ENCODE assay signal across 20 cellular contexts in the genomic region with DNA sequence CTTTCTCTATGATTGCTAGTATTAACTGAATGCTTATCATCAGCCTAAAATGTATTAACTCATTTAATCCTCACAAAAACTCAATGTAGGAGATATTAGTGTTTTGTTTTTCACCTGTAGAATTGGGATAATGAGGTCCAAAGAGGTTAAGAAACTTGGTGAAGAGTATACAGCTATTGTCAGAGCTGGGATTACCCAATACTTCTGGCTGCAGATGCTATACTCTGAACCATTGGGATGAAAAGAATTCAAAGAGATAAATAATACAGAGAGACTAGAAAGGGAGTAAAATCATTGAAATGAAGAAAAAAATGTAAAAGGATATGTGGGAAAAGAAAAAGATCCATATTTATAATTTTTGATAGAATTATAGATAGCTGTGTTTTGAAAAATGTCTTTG.
DNase-seq lines count a peak whose midpoint lies in the region; TF ChIP-seq lines count a peak whose summit lies in the region.
"Had no signal": no experiment of that assay in that cellular context is flagged by ENCODE, and none has a peak within 500 bp of the region (broad histone marks: within the 10 kb centered on the region; RNA-seq: fewer than 3 reads in every experiment).

No MANE protein-coding gene starts in this region.

- DNase-seq in AG10803 (ENCODE audit: low read depth) (peak; percentile 72), HFFc6 (no peak), cardiac fibroblast (ENCODE audit: low read depth in 2 of 2) (peak; percentile 8 to 37), osteoblast (ENCODE audit: insufficient read length, low spot score, missing footprints) (no peak), anterior cingulate cortex (lab: John Stamatoyannopoulos, UW) (no peak), DMS79 (lab: John Stamatoyannopoulos, UW) (no peak), posterior cingulate gyrus (no peak)
- DNase-seq: ACHN; DMS79 treated with DMSO at 0.1 percent for 48 hours; H9; MV-4-11; NCI-H187; NCI-H2107; NCI-H510A; NCI-H748 treated with DMSO at 0.1 percent for 48 hours; NK-92 treated with Interleukin-12 subunit alpha and Interleukin-12 subunit beta, amount 100 ng/mL, for 24 hours; Right ventricle myocardium superior had no signal

- H3K4me3 Mint-ChIP-seq in HFFc6 = no peak overlapping the region
- H3K4me3 Mint-ChIP-seq: CD14-positive monocyte, H9 had no signal

- intact Hi-C loops in posterior cingulate gyrus (cut with DNase I) = no loop called here

- no peaks in the 10 kb centered on the region for H3K79me2 ChIP-seq in osteoblast (ENCODE audit: insufficient read depth, low read length)

- peaks cover 62% of the 10 kb centered on the region for H3K4me1 ChIP-seq in osteoblast (ENCODE audit: insufficient read depth, low read length)

- H2AFZ ChIP-seq in osteoblast (ENCODE audit: low read length) = no peak overlapping the region

- no peaks in the 10 kb centered on the region for H3K36me3 ChIP-seq in osteoblast (ENCODE audit: insufficient read depth, low read length)

- no peaks in the 10 kb centered on the region for H3K36me3 Mint-ChIP-seq in HFFc6 (ENCODE audit: low read depth)
- H3K36me3 Mint-ChIP-seq: CD14-positive monocyte had no signal

- no peaks in the 10 kb centered on the region for H3K27me3 Mint-ChIP-seq in HFFc6 (ENCODE audit: insufficient read depth)

- peaks cover 21% of the 10 kb centered on the region; the same call in 1 of the 2 replicates for H3K4me1 Mint-ChIP-seq in HFFc6 (ENCODE audit: low read depth)
- H3K4me1 Mint-ChIP-seq: CD14-positive monocyte had no signal

- no peaks in the 10 kb centered on the region for H3K27me3 ChIP-seq in osteoblast (ENCODE audit: insufficient read depth, low read length)

- peak overlapping the region; percentile 87 for H3K27ac ChIP-seq in osteoblast (ENCODE audit: low read depth, low read length)
- H3K27ac ChIP-seq: SK-N-MC had no signal

- TF ChIP-seq CTCF in AG10803 (conservative IDR thresholded peaks at IDR 0.05; ENCODE audit: low read length) = no peak
- TF ChIP-seq CTCF in HFFc6 (IDR thresholded peaks at IDR 0.05) = no peak
- no peak for TF ChIP-seq CTCF in cardiac fibroblast (IDR thresholded peaks at IDR 0.05; ENCODE audit: low read depth, low read length)
- no peak for TF ChIP-seq CTCF in osteoblast (IDR thresholded peaks at IDR 0.05; ENCODE audit: extremely low read depth, low read depth, low read length)

- no peaks in the 10 kb centered on the region for H4K20me1 ChIP-seq in osteoblast (ENCODE audit: insufficient read depth, low read length)

- peak overlapping the region; percentile 24 for H3K4me2 ChIP-seq in osteoblast (ENCODE audit: insufficient read depth, low read length)

- peaks cover 17% of the 10 kb centered on the region for H3K9me3 Mint-ChIP-seq in HFFc6
- H3K9me3 Mint-ChIP-seq: H9 had no signal

- peak overlapping the region; percentile 15; the same call in 1 of the 2 replicates for H3K27ac Mint-ChIP-seq in HFFc6
- H3K27ac Mint-ChIP-seq: CD14-positive monocyte, H9 had no signal

- H3K4me3 ChIP-seq in AG10803 (ENCODE audit: low read length) (no peak overlapping the region), cardiac fibroblast (replicated peaks in 1 of 2; ENCODE audit: low read depth in 2 of 2, low read length in 2 of 2) (no peak overlapping the region), osteoblast (ENCODE audit: insufficient read depth, low read length) (no peak overlapping the region)
- H3K4me3 ChIP-seq: K562, SK-N-MC had no signal

- H3K9me3 ChIP-seq in osteoblast (ENCODE audit: low read depth, low read length) = no peaks in the 10 kb centered on the region

Comparison
In these comparisons a context has a peak if more than half of its experiments do, and no peak if none do; other contexts are left out.
1. DNase-seq: peak in AG10803 (single experiment) and cardiac fibroblast (2 of 2); none in HFFc6 (single experiment), osteoblast (single experiment), anterior cingulate cortex (0 of 58), DMS79 (single experiment) and posterior cingulate gyrus (0 of 10).